Comparison of ENCODE assay signal across 9 cellular contexts in the genomic region with DNA sequence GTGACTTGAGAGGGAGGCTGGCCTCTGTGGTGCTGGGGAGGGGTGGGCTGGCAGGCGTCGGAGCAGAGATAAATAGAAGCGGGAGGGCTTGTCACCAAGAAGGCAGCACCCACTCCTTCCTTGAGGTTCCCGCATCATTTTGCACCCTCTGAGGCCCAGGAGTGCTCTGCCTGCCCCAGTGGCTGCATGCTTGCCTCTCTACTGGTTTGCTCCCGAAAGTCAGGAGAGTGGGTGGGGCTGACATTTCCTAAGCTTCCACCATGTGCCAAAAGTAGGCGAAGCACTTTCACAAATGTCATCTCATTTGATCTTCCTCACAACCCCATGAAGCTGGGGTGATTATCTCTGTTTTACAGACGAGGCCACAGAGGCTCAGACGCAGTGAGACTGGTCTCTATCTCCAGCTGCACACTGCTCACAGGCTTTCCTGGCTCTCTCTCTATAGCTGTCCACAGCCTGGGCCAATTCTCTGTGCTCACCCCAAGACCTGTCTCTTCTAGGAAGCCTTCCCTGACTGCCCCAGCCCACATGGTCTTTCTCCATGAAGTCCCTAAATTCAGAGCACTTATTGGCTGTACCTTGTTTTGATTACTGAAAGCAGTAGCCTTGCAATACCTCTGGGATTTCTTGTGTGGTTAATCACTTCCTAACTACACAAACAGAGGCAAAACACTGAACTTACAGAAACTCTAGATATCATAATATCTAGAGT. TPM values are rescaled to one million over a fixed set of nuclear protein-coding genes. Genes with fewer than 3 reads are reported as not detected.
DNase-seq lines count a peak whose midpoint lies in the region; ATAC-seq and TF ChIP-seq lines count a peak whose summit lies in the region.
"Had no signal": no experiment of that assay in that cellular context is flagged by ENCODE, and none has a peak within 500 bp of the region (broad histone marks: within the 10 kb centered on the region; RNA-seq: fewer than 3 reads in every experiment).

No MANE protein-coding gene starts in this region.

- peak; percentile 14 for DNase-seq in CD1c-positive myeloid dendritic cell (ENCODE audit: extremely low spot score)
- peak in 2 of 3 experiments; percentile 20 to 25 for DNase-seq in effector memory CD8-positive, alpha-beta T cell
- DNase-seq in stimulated activated naive B cell treated with anti-CD40 and anti-IgM and Interleukin-4, amounts not matched to agents 10 μg/mL and 1 μg/mL and 100 μg/mL, for 72 hours: peak; percentile 64
- no peak for DNase-seq in endothelial cell (ENCODE audit: low spot score)
- no peak for DNase-seq in DMS 273 (lab: John Stamatoyannopoulos, UW; ENCODE audit: unreplicated experiment)
- DNase-seq in COR-L47 (lab: John Stamatoyannopoulos, UW): no peak

- peaks cover 4% of the 10 kb centered on the region for H3K36me3 Mint-ChIP-seq in effector memory CD8-positive, alpha-beta T cell (ENCODE audit: insufficient read depth)
- peaks cover 25 to 41% of the 10 kb centered on the region in 2 donors for H3K36me3 Mint-ChIP-seq in stimulated activated naive B cell treated with anti-CD40 and anti-IgM and Interleukin-4, amounts not matched to agents 10 μg/mL and 1 μg/mL and 100 μg/mL, for 72 hours
- H3K36me3 Mint-ChIP-seq in endothelial cell (ENCODE audit: low read depth, unreplicated experiment): peaks cover 17% of the 10 kb centered on the region

- H3K9me3 Mint-ChIP-seq in effector memory CD8-positive, alpha-beta T cell: no peaks in the 10 kb centered on the region
- H3K9me3 Mint-ChIP-seq in stimulated activated naive B cell treated with anti-CD40 and anti-IgM and Interleukin-4, amounts not matched to agents 10 μg/mL and 1 μg/mL and 100 μg/mL, for 72 hours: no peaks in the 10 kb centered on the region
- H3K9me3 Mint-ChIP-seq in endothelial cell (ENCODE audit: unreplicated experiment): no peaks in the 10 kb centered on the region
- H3K9me3 Mint-ChIP-seq: neural crest cell had no signal

- H3K9me3 ChIP-seq in OCI-LY3 (ENCODE audit: insufficient read depth, low read length): no peaks in the 10 kb centered on the region

- H3K27ac Mint-ChIP-seq in effector memory CD8-positive, alpha-beta T cell: peak overlapping the region; percentile 96 to 97
- peak overlapping the region; percentile 93 for H3K27ac Mint-ChIP-seq in stimulated activated naive B cell treated with anti-CD40 and anti-IgM and Interleukin-4, amounts not matched to agents 10 μg/mL and 1 μg/mL and 100 μg/mL, for 72 hours
- no peak overlapping the region for H3K27ac Mint-ChIP-seq in endothelial cell (ENCODE audit: unreplicated experiment)

- H3K27me3 ChIP-seq in OCI-LY3 (ENCODE audit: low read depth, low read length): no peaks in the 10 kb centered on the region

- H3K79me2 ChIP-seq in OCI-LY3 (ENCODE audit: low read length): no peaks in the 10 kb centered on the region

- H3K4me3 Mint-ChIP-seq in effector memory CD8-positive, alpha-beta T cell: peak overlapping the region; percentile 57 to 66
- peak overlapping the region; percentile 49 to 54 for H3K4me3 Mint-ChIP-seq in stimulated activated naive B cell treated with anti-CD40 and anti-IgM and Interleukin-4, amounts not matched to agents 10 μg/mL and 1 μg/mL and 100 μg/mL, for 72 hours
- H3K4me3 Mint-ChIP-seq in endothelial cell (ENCODE audit: unreplicated experiment): no peak overlapping the region
- H3K4me3 Mint-ChIP-seq: neural crest cell had no signal

- H2AFZ ChIP-seq in OCI-LY3 (ENCODE audit: low read depth, low read length): no peak overlapping the region

- no peak overlapping the region for H3K9ac ChIP-seq in OCI-LY3 (ENCODE audit: low read length)

- H3K4me1 Mint-ChIP-seq in effector memory CD8-positive, alpha-beta T cell (ENCODE audit: low read depth in 2 of 2): peaks cover 51 to 54% of the 10 kb centered on the region in 2 donors
- peaks cover 48 to 60% of the 10 kb centered on the region in 2 donors for H3K4me1 Mint-ChIP-seq in stimulated activated naive B cell treated with anti-CD40 and anti-IgM and Interleukin-4, amounts not matched to agents 10 μg/mL and 1 μg/mL and 100 μg/mL, for 72 hours
- peaks cover 3% of the 10 kb centered on the region for H3K4me1 Mint-ChIP-seq in endothelial cell (ENCODE audit: unreplicated experiment)

- no peaks in the 10 kb centered on the region for H3K27me3 Mint-ChIP-seq in effector memory CD8-positive, alpha-beta T cell
- H3K27me3 Mint-ChIP-seq in stimulated activated naive B cell treated with anti-CD40 and anti-IgM and Interleukin-4, amounts not matched to agents 10 μg/mL and 1 μg/mL and 100 μg/mL, for 72 hours: no peaks in the 10 kb centered on the region
- H3K27me3 Mint-ChIP-seq in endothelial cell (ENCODE audit: unreplicated experiment): peaks cover 2% of the 10 kb centered on the region

- H3K36me3 ChIP-seq in OCI-LY3 (replicated peaks; ENCODE audit: low read depth, low read length): peaks cover 7% of the 10 kb centered on the region

- H3K4me3 ChIP-seq in OCI-LY3 (ENCODE audit: low read length): no peak overlapping the region

- peaks cover 14% of the 10 kb centered on the region for H3K4me1 ChIP-seq in OCI-LY3 (ENCODE audit: low read length)

- H3K4me2 ChIP-seq in OCI-LY3 (ENCODE audit: low read length): peak overlapping the region; percentile 21; the same call in 1 of the 2 replicates

- H4K20me1 ChIP-seq in OCI-LY3 (ENCODE audit: insufficient read depth, low read length): no peaks in the 10 kb centered on the region

- ATAC-seq in GM21423 (IDR thresholded peaks at IDR 0.05; ENCODE audit: unreplicated experiment): peak; percentile 73
- peak; percentile 77 for ATAC-seq in effector memory CD8-positive, alpha-beta T cell (replicated peaks)
- ATAC-seq in stimulated activated naive B cell treated with anti-CD40 and anti-IgM and Interleukin-4, amounts not matched to agents 10 μg/mL and 1 μg/mL and 100 μg/mL, for 72 hours (replicated peaks): peak; percentile 89 to 91

- no peak overlapping the region for H3K27ac ChIP-seq in OCI-LY3 (ENCODE audit: low read length)

- TF ChIP-seq CTCF in OCI-LY3 (IDR thresholded peaks at IDR 0.05; ENCODE audit: low read depth, low read length) (no peak), endothelial cell (IDR thresholded peaks at IDR 0.05; ENCODE audit: unreplicated experiment) (no peak)

RNA-seq across cellular contexts. Expression of a gene that starts 2.6 kb away (rescaled TPM):
- 1.6 TPM for total RNA-seq in endothelial cell (ENCODE audit: unreplicated experiment)

RNA-seq across cellular contexts. Expression of a gene that starts 28.9 kb away (rescaled TPM):
- total RNA-seq in endothelial cell (ENCODE audit: unreplicated experiment): 12.8 TPM

Comparison
In these comparisons a context has a peak if more than half of its experiments do, and no peak if none do; other contexts are left out.
1. DNase-seq: peak in CD1c-positive myeloid dendritic cell (single experiment), effector memory CD8-positive, alpha-beta T cell (2 of 3) and stimulated activated naive B cell treated with anti-CD40 and anti-IgM and Interleukin-4, amounts not matched to agents 10 μg/mL and 1 μg/mL and 100 μg/mL, for 72 hours (single experiment); none in endothelial cell (single experiment), DMS 273 (single experiment) and COR-L47 (single experiment).
2. Peak in every context shown above with its lines, with median percentiles within 50 percentile points of each other: ATAC-seq.